In the genomic region with DNA sequence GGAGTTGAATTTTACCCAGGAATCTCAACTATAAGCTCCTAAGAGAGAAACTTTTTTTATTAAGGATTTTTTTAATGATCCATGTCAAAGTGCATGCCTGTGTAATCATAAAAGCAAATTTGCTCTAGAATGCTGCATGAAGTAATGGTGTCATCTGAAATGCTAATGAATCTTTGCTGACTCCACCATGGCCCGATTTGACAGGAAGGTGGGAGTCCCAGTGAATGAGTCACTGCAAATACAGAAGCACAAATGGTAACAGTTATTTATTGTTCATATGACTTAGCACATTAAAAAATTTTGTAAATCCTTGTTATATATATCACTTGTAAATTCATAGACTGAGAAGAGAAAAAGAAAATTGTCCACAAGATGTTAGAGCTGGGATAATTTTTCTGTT, we compare ENCODE assay signal across 34 cellular contexts.
DNase-seq lines count a peak whose midpoint lies in the region; ATAC-seq, FAIRE-seq and TF ChIP-seq lines count a peak whose summit lies in the region.
"Had no signal": no experiment of that assay in that cellular context is flagged by ENCODE, and none has a peak within 500 bp of the region (broad histone marks: within the 10 kb centered on the region; RNA-seq: fewer than 3 reads in every experiment).

No MANE protein-coding gene starts in this region.

- no peaks in the 10 kb centered on the region for H3K79me1 ChIP-seq in mesenchymal stem cell (replicated peaks; ENCODE audit: low read length, poor library complexity, severe bottlenecking)

- H3K4me1 Mint-ChIP-seq in astrocyte (ENCODE audit: low read depth, unreplicated experiment): peaks cover 12% of the 10 kb centered on the region
- H3K4me1 Mint-ChIP-seq: naive B cell had no signal

- no peak for ATAC-seq in HG02678 (IDR thresholded peaks at IDR 0.05; ENCODE audit: unreplicated experiment)
- no peak for ATAC-seq in GM18870 (IDR thresholded peaks at IDR 0.05; ENCODE audit: unreplicated experiment)
- ATAC-seq: stimulated activated naive B cell treated with anti-CD40 and anti-IgM and Interleukin-4, amounts not matched to agents 10 μg/mL and 1 μg/mL and 100 μg/mL, for 72 hours had no signal

- peak; percentile 21 for DNase-seq in HT1080 (ENCODE audit: low read depth)
- DNase-seq in astrocyte (ENCODE audit: low read depth): peak; percentile 57
- peak; percentile 19 for DNase-seq in mesenchymal stem cell
- DNase-seq in activated effector memory CD4-positive, alpha-beta T cell treated with anti-CD3 and anti-CD28 coated beads, Interleukin-2, amount 50 U/mL, for 16 hours: no peak
- DNase-seq in cerebellar nuclear complex (lab: John Stamatoyannopoulos, UW): no peak
- DNase-seq: activated CD4-positive, alpha-beta memory T cell treated with anti-CD3 and anti-CD28 coated beads for 36 hours; activated CD4-positive, alpha-beta T cell treated with anti-CD3 and anti-CD28 coated beads for 1 hour; activated naive CD4-positive, alpha-beta T cell treated with anti-CD3 and anti-CD28 coated beads for 36 hours; adrenal gland; BE2C; DMS153; GOT3; KG1; left ventricle myocardium inferior; MV-4-11; naive B cell; NCI-H1436 treated with DMSO at 0.1 percent for 48 hours; NCI-H2107; NCI-H748 treated with DMSO at 0.1 percent for 48 hours; Peyer's patch; SHP77 treated with DMSO at 0.1 percent for 48 hours; stimulated activated naive B cell treated with anti-CD40 and anti-IgM and Interleukin-4, amounts not matched to agents 10 μg/mL and 1 μg/mL and 100 μg/mL, for 72 hours; upper lobe of left lung had no signal

- no peak overlapping the region for H2BK5ac ChIP-seq in mesenchymal stem cell (ENCODE audit: low read depth, low read length, poor library complexity, severe bottlenecking)

- no peaks in the 10 kb centered on the region for H3K79me2 ChIP-seq in astrocyte (ENCODE audit: insufficient read depth, low read length)

- no peak overlapping the region for H3K14ac ChIP-seq in mesenchymal stem cell (ENCODE audit: low read length in 2 of 2)

- H3K4me3 ChIP-seq in astrocyte (ENCODE audit: insufficient read depth, low read depth, low read length): no peak overlapping the region
- H3K4me3 ChIP-seq in mesenchymal stem cell (ENCODE audit: insufficient read depth in 1 of 2, low read depth in 1 of 2, low read length in 2 of 2): no peak overlapping the region
- H3K4me3 ChIP-seq: adrenal gland, left ventricle myocardium inferior, Peyer's patch, prostate gland, skin epidermis, suprapubic skin, upper lobe of left lung had no signal

- H3K4me1 ChIP-seq in astrocyte (ENCODE audit: insufficient read depth, low read length) (peaks cover 13% of the 10 kb centered on the region), mesenchymal stem cell (ENCODE audit: control insufficient read depth, insufficient read depth, low read depth, low read length) (no peaks in the 10 kb centered on the region)
- H3K4me1 ChIP-seq: adrenal gland, BE2C, left ventricle myocardium inferior, Peyer's patch, prostate gland, suprapubic skin, upper lobe of left lung had no signal

- no peak overlapping the region for H3K4ac ChIP-seq in mesenchymal stem cell (ENCODE audit: low read depth in 1 of 2, low read length in 2 of 2)

- no peaks in the 10 kb centered on the region for H3K36me3 ChIP-seq in astrocyte (ENCODE audit: insufficient read depth, low read length)
- no peaks in the 10 kb centered on the region for H3K36me3 ChIP-seq in mesenchymal stem cell (ENCODE audit: control insufficient read depth in 1 of 2, insufficient read depth in 2 of 2, low read depth in 1 of 2, low read length in 2 of 2)
- H3K36me3 ChIP-seq: adrenal gland, BE2C, left ventricle myocardium inferior, Peyer's patch, prostate gland, suprapubic skin, upper lobe of left lung had no signal

- no peak overlapping the region for H4K91ac ChIP-seq in mesenchymal stem cell (ENCODE audit: low read length)

- H4K8ac ChIP-seq in mesenchymal stem cell (ENCODE audit: low read length): no peak overlapping the region

- no peak overlapping the region for H2BK12ac ChIP-seq in mesenchymal stem cell (ENCODE audit: low read length in 2 of 2)

- H3K9me3 ChIP-seq in astrocyte (ENCODE audit: insufficient read depth, low read depth, low read length) (no peaks in the 10 kb centered on the region), mesenchymal stem cell (ENCODE audit: control insufficient read depth, low read length) (no peaks in the 10 kb centered on the region)
- H3K9me3 ChIP-seq: adrenal gland, BE2C, Peyer's patch, prostate gland, suprapubic skin, upper lobe of left lung had no signal

- FAIRE-seq in astrocyte (lab: Jason Lieb, UNC): no peak
- FAIRE-seq: GM12891, islet of Langerhans had no signal

- no peak overlapping the region for H3K18ac ChIP-seq in mesenchymal stem cell (ENCODE audit: low read depth in 1 of 2, low read length in 2 of 2)

- H3K9me3 Mint-ChIP-seq in astrocyte (ENCODE audit: unreplicated experiment): peaks cover 4% of the 10 kb centered on the region
- H3K9me3 Mint-ChIP-seq: activated naive CD4-positive, alpha-beta T cell treated with anti-CD3 and anti-CD28 coated beads for 36 hours had no signal

- H2AFZ ChIP-seq in astrocyte (ENCODE audit: low read depth, low read length) (no peak overlapping the region), mesenchymal stem cell (ENCODE audit: low read depth, low read length) (no peak overlapping the region)

- H3K27ac Mint-ChIP-seq in astrocyte (ENCODE audit: unreplicated experiment): no peak overlapping the region
- H3K27ac Mint-ChIP-seq: activated CD4-positive, alpha-beta memory T cell treated with anti-CD3 and anti-CD28 coated beads for 36 hours; activated naive CD4-positive, alpha-beta T cell treated with anti-CD3 and anti-CD28 coated beads for 36 hours; activated T-helper 1 cell treated with anti-CD3 and anti-CD28 coated beads, Interleukin-12 subunit alpha, Interleukin-12 subunit beta, Interleukin-2, Interleukin-4 antibody, amounts not matched to agents 30 ng/mL and 10 ng/mL and 1 ng/mL, durations not matched to agents 14 hours and 24 hours and 36 hours; naive B cell; stimulated activated naive B cell treated with anti-CD40 and anti-IgM and Interleukin-4, amounts not matched to agents 10 μg/mL and 1 μg/mL and 100 μg/mL, for 72 hours had no signal

- peak overlapping the region; percentile 19; the same call in 1 of the 2 replicates for H3K27ac ChIP-seq in 22Rv1
- no peak overlapping the region for H3K27ac ChIP-seq in astrocyte (ENCODE audit: low read depth, low read length)
- H3K27ac ChIP-seq in mesenchymal stem cell (ENCODE audit: low read length, poor library complexity, severe bottlenecking): no peak overlapping the region
- H3K27ac ChIP-seq: adrenal gland, left ventricle myocardium inferior, Peyer's patch, prostate gland, skin epidermis, suprapubic skin, upper lobe of left lung had no signal

- no peaks in the 10 kb centered on the region for H3K27me3 ChIP-seq in astrocyte (ENCODE audit: insufficient read depth, low read length)
- H3K27me3 ChIP-seq in mesenchymal stem cell (ENCODE audit: control insufficient read depth in 1 of 2, insufficient read depth in 1 of 2, low read length in 2 of 2): no peaks in the 10 kb centered on the region
- H3K27me3 ChIP-seq: adrenal gland, BE2C, Peyer's patch, suprapubic skin, upper lobe of left lung had no signal

- no peak overlapping the region for H2BK120ac ChIP-seq in mesenchymal stem cell (ENCODE audit: low read depth, low read length)

- WGBS in mesenchymal stem cell: no CpG with 5 or more reads among the region's 1 CpG

- no peak overlapping the region for H2AK5ac ChIP-seq in mesenchymal stem cell (ENCODE audit: low read length, severe bottlenecking)

- H4K20me1 ChIP-seq in astrocyte (ENCODE audit: insufficient read depth, low read length): no peaks in the 10 kb centered on the region

- no peaks in the 10 kb centered on the region for H3K27me3 Mint-ChIP-seq in astrocyte (ENCODE audit: low read depth, unreplicated experiment)
- H3K27me3 Mint-ChIP-seq: activated CD4-positive, alpha-beta memory T cell treated with anti-CD3 and anti-CD28 coated beads for 36 hours; stimulated activated naive B cell treated with anti-CD40 and anti-IgM and Interleukin-4, amounts not matched to agents 10 μg/mL and 1 μg/mL and 100 μg/mL, for 72 hours had no signal

- H3K23ac ChIP-seq in mesenchymal stem cell (ENCODE audit: low read length in 2 of 2): no peak overlapping the region

- no peak overlapping the region for H3K9ac ChIP-seq in astrocyte (ENCODE audit: low read length)
- H3K9ac ChIP-seq in mesenchymal stem cell (ENCODE audit: low read length): no peak overlapping the region

- no peaks in the 10 kb centered on the region for H3K36me3 Mint-ChIP-seq in astrocyte (ENCODE audit: low read depth, unreplicated experiment)
- H3K36me3 Mint-ChIP-seq: activated CD4-positive, alpha-beta memory T cell treated with anti-CD3 and anti-CD28 coated beads for 36 hours; brain; mesothelial cell of epicardium; naive B cell had no signal

- no peak overlapping the region for H3K4me3 Mint-ChIP-seq in astrocyte (ENCODE audit: unreplicated experiment)
- H3K4me3 Mint-ChIP-seq: activated CD4-positive, alpha-beta memory T cell treated with anti-CD3 and anti-CD28 coated beads for 36 hours; activated naive CD4-positive, alpha-beta T cell treated with anti-CD3 and anti-CD28 coated beads for 36 hours; activated T-helper 1 cell treated with anti-CD3 and anti-CD28 coated beads, Interleukin-12 subunit alpha, Interleukin-12 subunit beta, Interleukin-2, Interleukin-4 antibody, amounts not matched to agents 30 ng/mL and 10 ng/mL and 1 ng/mL, durations not matched to agents 14 hours and 24 hours and 36 hours; brain; mesothelial cell of epicardium; naive B cell; stimulated activated naive B cell treated with anti-CD40 and anti-IgM and Interleukin-4, amounts not matched to agents 10 μg/mL and 1 μg/mL and 100 μg/mL, for 72 hours had no signal

- no peak overlapping the region for H2BK15ac ChIP-seq in mesenchymal stem cell (ENCODE audit: low read depth, poor library complexity, severe bottlenecking)

- TF ChIP-seq CTCF in 22Rv1 (IDR thresholded peaks at IDR 0.05) (no peak), astrocyte (IDR thresholded peaks at IDR 0.05; ENCODE audit: insufficient read depth, low read depth, low read length) (no peak)

- H3K4me2 ChIP-seq in astrocyte (ENCODE audit: low read length): no peak overlapping the region
- H3K4me2 ChIP-seq in mesenchymal stem cell (ENCODE audit: low read length, poor library complexity, severe bottlenecking): no peak overlapping the region

Comparison
In these comparisons a context has a peak if more than half of its experiments do, and no peak if none do; other contexts are left out.
1. DNase-seq: peak in HT1080 (single experiment), astrocyte (single experiment) and mesenchymal stem cell (single experiment); none in activated effector memory CD4-positive, alpha-beta T cell treated with anti-CD3 and anti-CD28 coated beads, Interleukin-2, amount 50 U/mL, for 16 hours (single experiment) and cerebellar nuclear complex (0 of 2).